In genomic region chr16:5097470-5098220, GRCh38 we compare ENCODE assay signal across 8 cellular contexts. TPM values are rescaled to one million over a fixed set of nuclear protein-coding genes. Genes with fewer than 3 reads are reported as not detected.
DNase-seq lines count a peak whose midpoint lies in the region; ATAC-seq and TF ChIP-seq lines count a peak whose summit lies in the region.
"Not testable (repeated sequence)": the region's sequence is repeated elsewhere in the genome, so short reads cannot be mapped to it uniquely, and the experiment has no call there.

EEF2KMT (minus strand) TSS chr16:5097795; CDS start chr16:5097739, 56 bp downstream.

- H3K27me3 ChIP-seq in CD4-positive, alpha-beta T cell (ENCODE audit: control insufficient read depth, insufficient read depth, low read length): not testable (repeated sequence)

- POLR2A ChIA-PET in CD4-positive, alpha-beta T cell (lab: Charles Lee): interaction anchor here (0.6 to 2.0 kb wide), 5 partner anchors 26 to 481 kb away, joined by 3 to 14 read pairs (median 4); partner anchors contain the start of genes ALG1, ANKS3, DNAAF8 and NAGPA

- H3K36me3 Mint-ChIP-seq in CD4-positive, alpha-beta T cell (ENCODE audit: low read depth): peaks cover 11% of the 10 kb centered on the region
- peaks cover 12% of the 10 kb centered on the region for H3K36me3 Mint-ChIP-seq in effector memory CD8-positive, alpha-beta T cell (ENCODE audit: insufficient read depth)

- peak within 1 kb of the TSS; percentile 97 for H3K27ac Mint-ChIP-seq in CD4-positive, alpha-beta T cell
- H3K27ac Mint-ChIP-seq in effector memory CD8-positive, alpha-beta T cell: peak within 1 kb of the TSS; percentile 92 to 94

- ATAC-seq in CD4-positive, alpha-beta T cell (ENCODE audit: poor library complexity): peak; percentile 95
- ATAC-seq in effector memory CD8-positive, alpha-beta T cell (replicated peaks): peak; percentile 92

- TF ChIP-seq CTCF in CD4-positive, alpha-beta T cell (IDR thresholded peaks at IDR 0.05); GM20000 (IDR thresholded peaks at IDR 0.05; ENCODE audit: extremely low read depth, missing control alignments): not testable (repeated sequence)

- peak within 1 kb of the TSS; percentile 97 for H3K4me3 Mint-ChIP-seq in CD4-positive, alpha-beta T cell
- peak within 1 kb of the TSS; percentile 91 to 92 for H3K4me3 Mint-ChIP-seq in effector memory CD8-positive, alpha-beta T cell

- H3K27ac ChIP-seq in CD4-positive, alpha-beta T cell (ENCODE audit: low read depth, low read length): peak within 1 kb of the TSS; percentile 53

- intact Hi-C loops in CD4-positive, alpha-beta T cell (cut with DNase I, micrococcal nuclease): loop anchor here in 1 of 2 experiments (5.0 to 10.0 kb wide), 2 partner anchors 330 to 403 kb away; partner anchors contain the start of genes NUDT16L1 and ZNF500

- H3K27me3 Mint-ChIP-seq in CD4-positive, alpha-beta T cell: not testable (repeated sequence)
- H3K27me3 Mint-ChIP-seq in effector memory CD8-positive, alpha-beta T cell: peaks cover 0 to 12% of the 10 kb centered on the region in 2 donors

- H3K9me3 Mint-ChIP-seq in CD4-positive, alpha-beta T cell; effector memory CD8-positive, alpha-beta T cell: not testable (repeated sequence)

- peaks cover 16% of the 10 kb centered on the region for H3K4me1 Mint-ChIP-seq in CD4-positive, alpha-beta T cell (ENCODE audit: low read depth)
- peaks cover 11 to 12% of the 10 kb centered on the region in 2 donors for H3K4me1 Mint-ChIP-seq in effector memory CD8-positive, alpha-beta T cell (ENCODE audit: low read depth in 2 of 2)

- CTCF ChIA-PET in CD4-positive, alpha-beta T cell (lab: Charles Lee): not testable (repeated sequence)

- DNase-seq in CD4-positive, alpha-beta T cell: peak in 7 of 10 experiments; percentile 79 to 89 (median 85)
- DNase-seq in GM20000 (ENCODE audit: low spot score): peak; percentile 95
- DNase-seq in HT-29 (ENCODE audit: low spot score): peak; percentile 99
- peak; percentile 65 for DNase-seq in NK-92 (lab: John Stamatoyannopoulos, UW; ENCODE audit: unreplicated experiment)
- DNase-seq in activated CD8-positive, alpha-beta memory T cell treated with anti-CD3 and anti-CD28 coated beads for 1 hour (ENCODE audit: extremely low read depth in 1 of 2, low read depth in 1 of 2): peak; percentile 84 to 91
- peak in 1 of 3 experiments; percentile 73 for DNase-seq in effector memory CD8-positive, alpha-beta T cell
- peak; percentile 99 for DNase-seq in medulla oblongata (ENCODE audit: extremely low spot score)
- peak; percentile 82 to 91 (median 85) for DNase-seq in stimulated activated CD4-positive, alpha-beta T cell treated with anti-CD3 and anti-CD28 coated beads, TNF-alpha, amount 100 ng/mL, for 4 hours (ENCODE audit: low read depth in 3 of 3)

- not testable (repeated sequence) for H3K9me3 ChIP-seq in CD4-positive, alpha-beta T cell (ENCODE audit: control insufficient read depth, low read length)

RNA-seq across cellular contexts. Expression of gene EEF2KMT, which starts in this region (rescaled TPM):
- total RNA-seq in CD4-positive, alpha-beta T cell: 1 to 10 TPM; 2.2 to 2.5 TPM
- 37.1 and 38.8 TPM in 2 replicates for total RNA-seq in HT-29 (2014; rRNA removed; shearing (Covaris generic))

Comparison
In these comparisons a context has a peak if more than half of its experiments do, and no peak if none do; other contexts are left out.
1. RNA of gene EEF2KMT (total RNA-seq): 37.1 to 38.8 TPM in HT-29; 2.2 to 2.5 TPM in CD4-positive, alpha-beta T cell; every median in the first group is over 10 times any median in the second.